ENCODE assay signal across 9 cellular contexts in the genomic region with DNA sequence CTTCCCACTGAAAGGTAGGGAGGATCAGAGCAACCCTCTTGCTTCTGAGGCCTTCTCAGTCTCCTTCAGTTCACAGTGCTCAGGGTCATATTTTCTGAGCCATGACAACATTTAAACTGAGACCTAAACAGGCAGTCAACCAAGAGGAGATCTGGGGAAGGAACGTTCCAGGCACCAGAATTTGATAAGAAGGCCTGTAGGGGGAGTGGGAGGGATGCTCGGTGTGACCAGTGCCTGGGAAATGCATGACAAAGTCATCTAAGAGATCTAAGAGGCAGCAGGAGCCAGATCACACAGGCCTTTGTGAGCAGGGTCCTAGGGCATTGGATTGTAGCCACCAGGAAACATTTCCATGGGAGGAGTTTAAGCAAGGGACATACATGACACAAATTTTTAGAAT.
DNase-seq lines count a peak whose midpoint lies in the region; ATAC-seq and TF ChIP-seq lines count a peak whose summit lies in the region.
"Had no signal": no experiment of that assay in that cellular context is flagged by ENCODE, and none has a peak within 500 bp of the region (broad histone marks: within the 10 kb centered on the region; RNA-seq: fewer than 3 reads in every experiment).

No MANE protein-coding gene starts in this region.

- CTCF ChIA-PET in AG04450 (lab: Charles Lee), result no interaction called here

- H3K9me3 ChIP-seq in AG04450 (ENCODE audit: control insufficient read depth, insufficient read depth, low read length) (no peaks in the 10 kb centered on the region; the same call in 1 of the 2 replicates), transverse colon (no peaks in the 10 kb centered on the region)

- H3K27ac ChIP-seq in AG04450 (ENCODE audit: low read depth, low read length) (no peak overlapping the region), transverse colon (no peak overlapping the region)

- H3K4me1 ChIP-seq in transverse colon, result no peaks in the 10 kb centered on the region

- no peak overlapping the region for H3K4me3 Mint-ChIP-seq in CD14-positive monocyte
- H3K4me3 Mint-ChIP-seq: immature natural killer cell had no signal

- TF ChIP-seq EP300 in transverse colon (IDR thresholded peaks at IDR 0.05; ENCODE audit: low read depth), result no peak

- DNase-seq in AG04450 (ENCODE audit: low read depth, low spot score) (no peak), RPMI8226 (peak; percentile 22), iPS-NIHi11 (ENCODE audit: low spot score) (peak; percentile 63), transverse colon (no peak), CD14-positive monocyte (ENCODE audit: low spot score) (no peak)
- DNase-seq: immature natural killer cell had no signal

- intact Hi-C loops in transverse colon (cut with DNase I; ENCODE audit: low total_unique reads) (no loop called here), CD14-positive monocyte (cut with micrococcal nuclease) (no loop called here)

- no peak overlapping the region for H3K4me3 ChIP-seq in AG04450 (ENCODE audit: low read depth, low read length)
- H3K4me3 ChIP-seq in transverse colon, result no peak overlapping the region

- H3K27ac Mint-ChIP-seq in CD14-positive monocyte, result no peak overlapping the region
- H3K27ac Mint-ChIP-seq: immature natural killer cell had no signal

- no peaks in the 10 kb centered on the region for H3K36me3 ChIP-seq in transverse colon

- TF ChIP-seq CTCF in AG04450 (IDR thresholded peaks at IDR 0.05; ENCODE audit: low read depth, low read length) (peak; percentile 40), GM12873 (IDR thresholded peaks at IDR 0.05; ENCODE audit: insufficient read depth, low read depth, low read length, missing control alignments) (peak; percentile 21), transverse colon (IDR thresholded peaks at IDR 0.05) (no peak), CD14-positive monocyte (IDR thresholded peaks at IDR 0.05) (no peak)

- H3K36me3 Mint-ChIP-seq in CD14-positive monocyte, result no peaks in the 10 kb centered on the region
- H3K36me3 Mint-ChIP-seq: immature natural killer cell had no signal

- H3K9me3 Mint-ChIP-seq in CD14-positive monocyte, result peaks cover 0 to 4% (median 2%) of the 10 kb centered on the region in 7 donors
- H3K9me3 Mint-ChIP-seq: immature natural killer cell had no signal

- POLR2A ChIA-PET in AG04450 (lab: Yijun Ruan, JAX), result no interaction called here

- H3K4me1 Mint-ChIP-seq in CD14-positive monocyte, result peaks cover 4% of the 10 kb centered on the region

- in situ Hi-C loops in transverse colon (cut with MboI; ENCODE audit: low pct_ligation_motif_present in 1 of 4, low pct_unique_long_range_greater_than_20kb in 1 of 4, low sequenced_read_pairs in 3 of 4), result no loop called here

- TF ChIP-seq POLR2A in transverse colon (IDR thresholded peaks at IDR 0.05), result no peak

- WGBS in transverse colon (ENCODE audit: low coverage in 1 of 2), 2 donors, result 29 to 44% methylated on average over 1 to 2 of the region's 2 CpGs

- ATAC-seq in GM19395 (IDR thresholded peaks at IDR 0.05; ENCODE audit: unreplicated experiment) (no peak), GM18873 (IDR thresholded peaks at IDR 0.05; ENCODE audit: low FRiP score, unreplicated experiment) (no peak)

- H3K27me3 Mint-ChIP-seq in CD14-positive monocyte (ENCODE audit: low read depth in 3 of 3), result peaks cover 6 to 18% (median 11%) of the 10 kb centered on the region in 3 donors

- H3K27me3 ChIP-seq in AG04450 (ENCODE audit: control insufficient read depth, insufficient read depth, low read length) (no peaks in the 10 kb centered on the region), transverse colon (no peaks in the 10 kb centered on the region)

Comparison
In these comparisons a context has a peak if more than half of its experiments do, and no peak if none do; other contexts are left out.
1. DNase-seq: peak in RPMI8226 (single experiment) and iPS-NIHi11 (single experiment); none in AG04450 (single experiment), transverse colon (single experiment) and CD14-positive monocyte (single experiment).
2. CTCF ChIP-seq: peak in AG04450 (single experiment) and GM12873 (single experiment); none in transverse colon (0 of 5) and CD14-positive monocyte (single experiment).